13 cellular contexts compared by ENCODE assay signal in genomic region chr9:135344523-135344901, GRCh38.
DNase-seq lines count a peak whose midpoint lies in the region; ATAC-seq and TF ChIP-seq lines count a peak whose summit lies in the region.
"Had no signal": no experiment of that assay in that cellular context is flagged by ENCODE, and none has a peak within 500 bp of the region (broad histone marks: within the 10 kb centered on the region; RNA-seq: fewer than 3 reads in every experiment).

No MANE protein-coding gene starts in this region.

- no peaks in the 10 kb centered on the region for H3K9me3 Mint-ChIP-seq in neural crest cell
- H3K9me3 Mint-ChIP-seq: IgD-negative memory B cell had no signal

- no peak for ATAC-seq in left cardiac atrium
- ATAC-seq in GM18861 (IDR thresholded peaks at IDR 0.05; ENCODE audit: unreplicated experiment): no peak

- no peak overlapping the region for H3K4me3 Mint-ChIP-seq in neural crest cell
- H3K4me3 Mint-ChIP-seq: B cell; CD4-positive, CD25-positive, alpha-beta regulatory T cell; IgD-negative memory B cell had no signal

- DNase-seq in left cardiac atrium (peak; percentile 9), cardiac septum (ENCODE audit: low spot score) (no peak), neural crest cell (ENCODE audit: low read depth, low spot score) (no peak), NCI-H1436 treated with DMSO at 0.1 percent for 48 hours (lab: John Stamatoyannopoulos, UW) (no peak)
- no peak for DNase-seq in effector CD4-positive, alpha-beta T cell
- DNase-seq: NCI-H524 treated with DMSO at 0.1 percent for 48 hours had no signal

- TF ChIP-seq CTCF in neural crest cell (conservative IDR thresholded peaks at IDR 0.05): no peak

- H3K27ac Mint-ChIP-seq in neural crest cell (ENCODE audit: unreplicated experiment): peak overlapping the region; percentile 35
- H3K27ac Mint-ChIP-seq: B cell; CD4-positive, CD25-positive, alpha-beta regulatory T cell; IgD-negative memory B cell had no signal

- intact Hi-C loops in left cardiac atrium (cut with DNase I): loop anchor here (1.0 to 5.0 kb wide), 3 partner anchors 68 to 258 kb away; partner anchors contain the start of gene OLFM1 (in 1 of the 2)
- intact Hi-C loops in cardiac septum (cut with DNase I): loop anchor here (1.0 to 5.0 kb wide), 2 partner anchors 68 to 258 kb away; no protein-coding TSS in a partner anchor

- no peaks in the 10 kb centered on the region for H3K27me3 Mint-ChIP-seq in neural crest cell (ENCODE audit: low read depth)
- H3K27me3 Mint-ChIP-seq: CD4-positive, CD25-positive, alpha-beta regulatory T cell had no signal

- H3K36me3 Mint-ChIP-seq in neural crest cell (ENCODE audit: low read depth): no peaks in the 10 kb centered on the region
- H3K36me3 Mint-ChIP-seq: CD4-positive, CD25-positive, alpha-beta regulatory T cell; IgD-negative memory B cell had no signal

- H3K27ac ChIP-seq in angular gyrus (ENCODE audit: low read depth, low read length): peak overlapping the region; percentile 35
- H3K27ac ChIP-seq: GM23248, SJSA1 had no signal

- peaks cover 36% of the 10 kb centered on the region for H3K4me1 Mint-ChIP-seq in neural crest cell
- H3K4me1 Mint-ChIP-seq: B cell; CD4-positive, CD25-positive, alpha-beta regulatory T cell; IgD-negative memory B cell had no signal
